Comparison of ENCODE assay signal across 1 cellular context in genomic region chr2:47664817-47665216, GRCh38.
TF ChIP-seq lines count a peak whose summit lies in the region.

No MANE protein-coding gene starts in this region.

TF ChIP-seq in GM23338, 12 proteins besides CTCF, POLR2A, EP300 and RAD21 (continued from another document):
- TF ChIP-seq ZNF462 (CRISPR knock-in tag; IDR thresholded peaks at IDR 0.05) (no peak), CREB1 (CRISPR knock-in tag; IDR thresholded peaks at IDR 0.05; ENCODE audit: low read depth) (no peak), EZH2 (IDR thresholded peaks at IDR 0.05; ENCODE audit: low read depth, unreplicated experiment) (no peak), EZH2phosphoT487 (IDR thresholded peaks at IDR 0.05; ENCODE audit: unreplicated experiment) (no peak), NANOG (IDR thresholded peaks at IDR 0.05; ENCODE audit: borderline replicate concordance) (no peak), POLR2AphosphoS5 (IDR thresholded peaks at IDR 0.05; ENCODE audit: low read depth) (no peak)
